In genomic region chr2:18180031-18180610, GRCh38 we compare ENCODE assay signal across 16 cellular contexts.
DNase-seq lines count a peak whose midpoint lies in the region; ATAC-seq and TF ChIP-seq lines count a peak whose summit lies in the region.
"Had no signal": no experiment of that assay in that cellular context is flagged by ENCODE, and none has a peak within 500 bp of the region (broad histone marks: within the 10 kb centered on the region; RNA-seq: fewer than 3 reads in every experiment).

No MANE protein-coding gene starts in this region.

- TF ChIP-seq POLR2A in GM18505 (IDR thresholded peaks at IDR 0.05; ENCODE audit: borderline replicate concordance, extremely low read depth, insufficient read depth, insufficient read length), result no peak

- H3K27ac ChIP-seq in VCaP, result peak overlapping the region; percentile 98
- H3K27ac ChIP-seq in smooth muscle cell (ENCODE audit: low read depth), result no peak overlapping the region
- H3K27ac ChIP-seq: 22Rv1; BLaER1 treated with 17β-estradiol and CSF1 and Interleukin-3, amounts not matched to agents 10 nM and 100 nM had no signal

- H3K9me3 ChIP-seq in smooth muscle cell (replicated peaks; ENCODE audit: low read depth), result no peaks in the 10 kb centered on the region
- H3K9me3 ChIP-seq: BLaER1 treated with 17β-estradiol and CSF1 and Interleukin-3, amounts not matched to agents 10 nM and 100 nM had no signal

- H3K4me1 ChIP-seq in smooth muscle cell (ENCODE audit: low read depth), result no peaks in the 10 kb centered on the region

- no peak overlapping the region for H3K9ac ChIP-seq in smooth muscle cell (ENCODE audit: low read depth)
- H3K9ac ChIP-seq: BLaER1 treated with 17β-estradiol and CSF1 and Interleukin-3, amounts not matched to agents 10 nM and 100 nM had no signal

- no peak overlapping the region for H3K4me3 ChIP-seq in smooth muscle cell
- H3K4me3 ChIP-seq: BLaER1 treated with 17β-estradiol and CSF1 and Interleukin-3, amounts not matched to agents 10 nM and 100 nM had no signal

- no peaks in the 10 kb centered on the region for H3K36me3 ChIP-seq in smooth muscle cell (ENCODE audit: low read depth)
- H3K36me3 ChIP-seq: BLaER1 treated with 17β-estradiol and CSF1 and Interleukin-3, amounts not matched to agents 10 nM and 100 nM had no signal

- no peak for ATAC-seq in GM18505 (IDR thresholded peaks at IDR 0.05; ENCODE audit: unreplicated experiment)
- ATAC-seq: CD8-positive, alpha-beta T cell; HCT116 had no signal

- no peak overlapping the region for H2AFZ ChIP-seq in smooth muscle cell (ENCODE audit: low read depth)

- TF ChIP-seq CTCF in VCaP (conservative IDR thresholded peaks at IDR 0.05) (no peak), smooth muscle cell (IDR thresholded peaks at IDR 0.05; ENCODE audit: borderline replicate concordance, insufficient read depth, poor library complexity, severe bottlenecking) (no peak)

- no peaks in the 10 kb centered on the region for H3K27me3 ChIP-seq in smooth muscle cell (ENCODE audit: low read depth)
- H3K27me3 ChIP-seq: BLaER1 treated with 17β-estradiol and CSF1 and Interleukin-3, amounts not matched to agents 10 nM and 100 nM had no signal

- H3F3A ChIP-seq in smooth muscle cell (ENCODE audit: low read depth), result no peaks in the 10 kb centered on the region

- H3K79me2 ChIP-seq in smooth muscle cell (ENCODE audit: low read depth), result no peaks in the 10 kb centered on the region

- H4K20me1 ChIP-seq in smooth muscle cell (ENCODE audit: low read depth), result no peaks in the 10 kb centered on the region
- H4K20me1 ChIP-seq: BLaER1 treated with 17β-estradiol and CSF1 and Interleukin-3, amounts not matched to agents 10 nM and 100 nM had no signal

- WGBS in smooth muscle cell (ENCODE audit: low lambda C conversion rate), result 82% methylated on average over 3 of the region's 3 CpGs

- no peak overlapping the region for H3K4me2 ChIP-seq in smooth muscle cell
- H3K4me2 ChIP-seq: BLaER1 treated with 17β-estradiol and CSF1 and Interleukin-3, amounts not matched to agents 10 nM and 100 nM had no signal

- DNase-seq in DMS53 (lab: John Stamatoyannopoulos, UW), result peak; percentile 17
- DNase-seq in DMS53 treated with DMSO at 0.1 percent for 48 hours (lab: John Stamatoyannopoulos, UW; ENCODE audit: unreplicated experiment), result no peak
- DNase-seq in myocyte (ENCODE audit: low read depth), result peak; percentile 41
- DNase-seq in cerebellar nuclear complex (lab: John Stamatoyannopoulos, UW), result no peak
- DNase-seq in smooth muscle cell (lab: John Stamatoyannopoulos, UW; ENCODE audit: unreplicated experiment), result no peak
- DNase-seq: Calu3; CD8-positive, alpha-beta T cell; GOT3; H7; HFFc6; IMR-90 had no signal

Comparison
In these comparisons a context has a peak if more than half of its experiments do, and no peak if none do; other contexts are left out.
1. DNase-seq: peak in DMS53 (single experiment) and myocyte (single experiment); none in DMS53 treated with DMSO at 0.1 percent for 48 hours (single experiment), cerebellar nuclear complex (0 of 2) and smooth muscle cell (single experiment).